Comparison of ENCODE assay signal across 19 cellular contexts in genomic region chr10:133467286-133467911, GRCh38. TPM values are rescaled to one million over a fixed set of nuclear protein-coding genes. Genes with fewer than 3 reads are reported as not detected.
"Had no signal": no experiment of that assay in that cellular context is flagged by ENCODE, and none has a peak within 500 bp of the region (broad histone marks: within the 10 kb centered on the region; RNA-seq: fewer than 3 reads in every experiment).

No MANE protein-coding gene starts in this region.

- H3K27ac ChIP-seq: parathyroid adenoma, thyroid gland, vagina had no signal

- H3K9me3 ChIP-seq: mucosa of descending colon, thyroid gland, vagina had no signal

- H3K4me3 Mint-ChIP-seq: activated T-cell treated with anti-CD3 and anti-CD28 coated beads, Interleukin-2, amount 50 U/mL, for 4 hours; naive thymus-derived CD4-positive, alpha-beta T cell; stimulated activated naive B cell treated with anti-CD40 and anti-IgM and Interleukin-4, amounts not matched to agents 10 μg/mL and 1 μg/mL and 100 μg/mL, for 72 hours; T-helper 17 cell had no signal

- H3K36me3 ChIP-seq: thyroid gland, vagina had no signal

- DNase-seq: activated CD4-positive, alpha-beta T cell treated with anti-CD3 and anti-CD28 coated beads for 4 hours; activated effector memory CD4-positive, alpha-beta T cell treated with Interleukin-2 at 50 U/mL for 16 hours; activated T-cell treated with anti-CD3 and anti-CD28 coated beads, Interleukin-2, amount 50 U/mL, for 4 hours; amniotic stem cell; central memory CD4-positive, alpha-beta T cell; cortex of kidney; effector CD4-positive, alpha-beta T cell; foreskin melanocyte; left colon; mammary epithelial cell; mucosa of descending colon; naive thymus-derived CD4-positive, alpha-beta T cell; stimulated activated CD4-positive, alpha-beta T cell treated with anti-CD3 and anti-CD28 coated beads, Interleukin-2, amount 100 ng/mL, for 48 hours; stimulated activated naive B cell treated with anti-CD40 and anti-IgM and Interleukin-4, amounts not matched to agents 10 μg/mL and 1 μg/mL and 100 μg/mL, for 72 hours; T-helper 17 cell; thyroid gland had no signal

- H3K27me3 ChIP-seq: thyroid gland, vagina had no signal

- H3K79me2 ChIP-seq: parathyroid adenoma had no signal

- H3K9me3 Mint-ChIP-seq: activated naive CD4-positive, alpha-beta T cell treated with anti-CD3 and anti-CD28 coated beads, Interleukin-2, amount 50 U/mL, for 72 hours; activated T-cell treated with anti-CD3 and anti-CD28 coated beads, Interleukin-2, amount 50 U/mL, for 4 hours had no signal

- H3K4me1 Mint-ChIP-seq: stimulated activated naive B cell treated with anti-CD40 and anti-IgM and Interleukin-4, amounts not matched to agents 10 μg/mL and 1 μg/mL and 100 μg/mL, for 72 hours had no signal

- H3K4me3 ChIP-seq: mucosa of descending colon, thyroid gland, vagina had no signal

- H3K9ac ChIP-seq: parathyroid adenoma had no signal

- H3K27me3 Mint-ChIP-seq: T-helper 17 cell had no signal

- H2AFZ ChIP-seq: parathyroid adenoma had no signal

- H3K27ac Mint-ChIP-seq: activated naive CD4-positive, alpha-beta T cell treated with anti-CD3 and anti-CD28 coated beads, Interleukin-2, amount 50 U/mL, for 72 hours; naive thymus-derived CD4-positive, alpha-beta T cell; stimulated activated naive B cell treated with anti-CD40 and anti-IgM and Interleukin-4, amounts not matched to agents 10 μg/mL and 1 μg/mL and 100 μg/mL, for 72 hours had no signal

- H3K4me1 ChIP-seq: parathyroid adenoma, thyroid gland, vagina had no signal

RNA-seq across cellular contexts. Expression of gene SPRN, which starts 43.0 kb away (rescaled TPM):
- total RNA-seq: activated naive CD4-positive, alpha-beta T cell treated with anti-CD3 and anti-CD28 coated beads, Interleukin-2, amount 50 U/mL, for 72 hours; activated T-cell treated with anti-CD3 and anti-CD28 coated beads, Interleukin-2, amount 50 U/mL, for 4 hours; left colon; naive thymus-derived CD4-positive, alpha-beta T cell; T-helper 17 cell; vagina had no signal

RNA-seq across cellular contexts. Expression of gene CYP2E1, which starts 59.8 kb away (rescaled TPM):
- polyA plus RNA-seq: naive thymus-derived CD4-positive, alpha-beta T cell had no signal
